9 cellular contexts compared by ENCODE assay signal in the genomic region with DNA sequence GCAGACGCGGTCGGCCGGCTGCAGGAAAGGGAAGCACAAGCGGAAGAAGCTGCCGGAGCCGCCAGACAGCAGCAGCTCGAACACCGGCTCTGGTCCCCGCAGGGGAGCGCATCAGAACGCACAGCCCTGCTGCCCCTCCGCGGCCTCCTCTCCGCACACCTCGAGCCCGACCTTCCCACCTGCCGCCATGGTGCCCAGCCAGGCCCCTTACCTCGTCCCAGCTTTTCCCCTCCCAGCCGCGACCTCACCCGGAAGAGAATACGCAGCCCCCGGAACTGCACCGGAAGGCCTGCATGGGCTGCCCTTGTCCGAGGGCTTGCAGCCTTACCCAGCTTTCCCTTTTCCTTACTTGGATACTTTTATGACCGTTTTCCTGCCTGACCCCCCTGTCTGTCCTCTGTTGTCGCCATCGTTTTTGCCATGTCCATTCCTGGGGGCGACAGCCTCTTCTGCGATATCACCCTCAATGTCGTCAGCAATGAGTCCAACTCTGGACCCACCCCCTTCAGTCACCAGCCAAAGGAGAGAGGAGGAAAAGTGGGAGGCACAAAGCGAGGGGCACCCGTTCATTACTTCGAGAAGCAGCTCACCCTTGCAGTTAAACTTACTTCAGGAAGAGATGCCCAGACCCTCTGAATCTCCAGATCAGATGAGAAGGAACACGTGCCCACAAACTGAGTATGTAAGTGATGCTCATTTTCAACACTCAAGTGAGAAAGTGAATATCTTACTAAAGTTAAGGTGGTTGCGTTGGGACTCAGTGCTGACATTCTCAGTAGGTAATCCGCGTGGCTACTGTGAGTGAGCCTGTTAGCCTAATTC. TPM values are rescaled to one million over a fixed set of nuclear protein-coding genes. Genes with fewer than 3 reads are reported as not detected.
DNase-seq lines count a peak whose midpoint lies in the region; ATAC-seq and TF ChIP-seq lines count a peak whose summit lies in the region.
"Had no signal": no experiment of that assay in that cellular context is flagged by ENCODE, and none has a peak within 500 bp of the region (broad histone marks: within the 10 kb centered on the region; RNA-seq: fewer than 3 reads in every experiment).

No MANE protein-coding gene starts in this region.

- no peak overlapping the region for H2BK5ac ChIP-seq in mesendoderm (ENCODE audit: low read length)

- H3K27ac ChIP-seq in spleen (peak overlapping the region in 5 of 8 donors; percentile 26 to 87 (median 63)), mesendoderm (ENCODE audit: low read depth, low read length) (no peak overlapping the region)
- H3K27ac ChIP-seq: HL-60 had no signal

- no peak overlapping the region for H3K4ac ChIP-seq in mesendoderm (ENCODE audit: low read depth, low read length)

- H3K4me1 Mint-ChIP-seq in activated B cell treated with CpG ODN at 0.5 μM for 24 hours: peaks cover 18% of the 10 kb centered on the region
- H3K4me1 Mint-ChIP-seq in central memory CD8-positive, alpha-beta T cell: peaks cover 6% of the 10 kb centered on the region

- intact Hi-C loops in activated B cell treated with CpG ODN at 0.5 μM for 24 hours (cut with micrococcal nuclease): no loop called here
- intact Hi-C loops in spleen (cut with DNase I; ENCODE audit: low total_unique reads): no loop called here

- no peak overlapping the region for H3K4me2 ChIP-seq in mesendoderm (ENCODE audit: low read length)

- H3K4me3 Mint-ChIP-seq in activated B cell treated with CpG ODN at 0.5 μM for 24 hours: peak overlapping the region; percentile 83
- H3K4me3 Mint-ChIP-seq in central memory CD8-positive, alpha-beta T cell: peak overlapping the region; percentile 90

- no peak overlapping the region for H3K18ac ChIP-seq in mesendoderm (ENCODE audit: low read length)

- H2BK15ac ChIP-seq in mesendoderm (replicated peaks; ENCODE audit: low read depth): no peak overlapping the region

- POLR2A ChIA-PET in activated B cell treated with CpG ODN at 0.5 μM for 24 hours (lab: Charles Lee): no interaction called here

- H3K27me3 ChIP-seq in spleen (replicated peaks in 1 of 7) (no peaks in the 10 kb centered on the region), mesendoderm (ENCODE audit: insufficient read depth, low read length, poor library complexity) (no peaks in the 10 kb centered on the region)

- H3K9me3 ChIP-seq in spleen: no peaks in the 10 kb centered on the region

- H3K23ac ChIP-seq in mesendoderm (ENCODE audit: low read length): no peak overlapping the region

- CTCF ChIA-PET in activated B cell treated with CpG ODN at 0.5 μM for 24 hours (lab: Charles Lee): no interaction called here

- peaks cover 0 to 35% (median 16%) of the 10 kb centered on the region in 6 donors for H3K36me3 ChIP-seq in spleen
- H3K36me3 ChIP-seq in mesendoderm (ENCODE audit: control insufficient read depth, insufficient read depth, low read length): no peaks in the 10 kb centered on the region

- DNase-seq in GF-D8 (lab: John Stamatoyannopoulos, UW) (peak; percentile 6), activated B cell treated with CpG ODN at 0.5 μM for 24 hours (no peak), spleen (no peak), mesendoderm (no peak), kidney tubule cell (ENCODE audit: low spot score) (no peak)
- DNase-seq in central memory CD8-positive, alpha-beta T cell (ENCODE audit: low spot score in 2 of 2): peak; percentile 15 to 22

- no peak overlapping the region for H4K5ac ChIP-seq in mesendoderm (ENCODE audit: low read length)

- no peaks in the 10 kb centered on the region for H3K27me3 Mint-ChIP-seq in activated B cell treated with CpG ODN at 0.5 μM for 24 hours
- H3K27me3 Mint-ChIP-seq in central memory CD8-positive, alpha-beta T cell: no peaks in the 10 kb centered on the region

- H3K9me3 Mint-ChIP-seq in activated B cell treated with CpG ODN at 0.5 μM for 24 hours: no peaks in the 10 kb centered on the region
- H3K9me3 Mint-ChIP-seq in central memory CD8-positive, alpha-beta T cell: no peaks in the 10 kb centered on the region

- TF ChIP-seq CTCF in activated B cell treated with CpG ODN at 0.5 μM for 24 hours (IDR thresholded peaks at IDR 0.05) (no peak), spleen (IDR thresholded peaks at IDR 0.05 in 8 of 11, conservative IDR thresholded peaks at IDR 0.05 in 3 of 11) (no peak)

- no peak overlapping the region for H4K8ac ChIP-seq in mesendoderm (ENCODE audit: low read depth, low read length)

- 80 to 84% (median 83%) methylated on average over 39 of the region's 39 CpGs for WGBS in spleen, 5 donors
- no CpG with 5 or more reads among the region's 39 CpGs for WGBS in mesendoderm (ENCODE audit: extremely low coverage, insufficient coverage, low lambda C conversion rate)

- no peak overlapping the region for H2BK120ac ChIP-seq in mesendoderm (ENCODE audit: low read depth, low read length)

- H3K56ac ChIP-seq in mesendoderm (ENCODE audit: low read length): no peak overlapping the region

- peaks cover 0 to 24% (median 7%) of the 10 kb centered on the region in 6 donors for H3K4me1 ChIP-seq in spleen
- H3K4me1 ChIP-seq in mesendoderm (ENCODE audit: control insufficient read depth, low read depth, low read length): no peaks in the 10 kb centered on the region

- H3K27ac Mint-ChIP-seq in activated B cell treated with CpG ODN at 0.5 μM for 24 hours: peak overlapping the region; percentile 63
- H3K27ac Mint-ChIP-seq in central memory CD8-positive, alpha-beta T cell (ENCODE audit: low read depth): peak overlapping the region; percentile 97

- H2AK5ac ChIP-seq in mesendoderm (ENCODE audit: low read length): no peak overlapping the region

- H3K9ac ChIP-seq in mesendoderm (ENCODE audit: low read length): no peak overlapping the region

- no peak for TF ChIP-seq POLR2A in spleen (IDR thresholded peaks at IDR 0.05)

- peak overlapping the region in 6 of 8 donors; percentile 7 to 64 (median 37) for H3K4me3 ChIP-seq in spleen
- no peak overlapping the region for H3K4me3 ChIP-seq in mesendoderm (ENCODE audit: low read length)

- ATAC-seq in activated B cell treated with CpG ODN at 0.5 μM for 24 hours (ENCODE audit: low read depth) (peak; percentile 14), HG03045 (IDR thresholded peaks at IDR 0.05; ENCODE audit: unreplicated experiment) (no peak), SK-N-SH treated with all-trans-retinoic acid at 6 μM for 48 hours (no peak)
- ATAC-seq in central memory CD8-positive, alpha-beta T cell (replicated peaks; ENCODE audit: extremely low read depth, poor library complexity, severe bottlenecking): peak; percentile 32

- no peaks in the 10 kb centered on the region for H3K79me2 ChIP-seq in mesendoderm (ENCODE audit: control insufficient read depth, insufficient read depth, low read length)

- peaks cover 16% of the 10 kb centered on the region for H3K36me3 Mint-ChIP-seq in activated B cell treated with CpG ODN at 0.5 μM for 24 hours (ENCODE audit: low read depth)
- peaks cover 10% of the 10 kb centered on the region for H3K36me3 Mint-ChIP-seq in central memory CD8-positive, alpha-beta T cell (ENCODE audit: insufficient read depth)

- H3K79me1 ChIP-seq in mesendoderm (ENCODE audit: low read length): no peaks in the 10 kb centered on the region

TF ChIP-seq in SK-N-SH treated with all-trans-retinoic acid at 6 μM for 48 hours, 23 proteins besides CTCF, POLR2A, EP300 and RAD21:
- TF ChIP-seq ZC3H10 (CRISPR knock-in tag; IDR thresholded peaks at IDR 0.05) (no peak), TOX (CRISPR knock-in tag; IDR thresholded peaks at IDR 0.05; ENCODE audit: borderline replicate concordance) (no peak), GLIS3 (CRISPR knock-in tag; IDR thresholded peaks at IDR 0.05) (no peak), ZNF8 (CRISPR knock-in tag; IDR thresholded peaks at IDR 0.05) (no peak)
- TF ChIP-seq, protein P1, sequence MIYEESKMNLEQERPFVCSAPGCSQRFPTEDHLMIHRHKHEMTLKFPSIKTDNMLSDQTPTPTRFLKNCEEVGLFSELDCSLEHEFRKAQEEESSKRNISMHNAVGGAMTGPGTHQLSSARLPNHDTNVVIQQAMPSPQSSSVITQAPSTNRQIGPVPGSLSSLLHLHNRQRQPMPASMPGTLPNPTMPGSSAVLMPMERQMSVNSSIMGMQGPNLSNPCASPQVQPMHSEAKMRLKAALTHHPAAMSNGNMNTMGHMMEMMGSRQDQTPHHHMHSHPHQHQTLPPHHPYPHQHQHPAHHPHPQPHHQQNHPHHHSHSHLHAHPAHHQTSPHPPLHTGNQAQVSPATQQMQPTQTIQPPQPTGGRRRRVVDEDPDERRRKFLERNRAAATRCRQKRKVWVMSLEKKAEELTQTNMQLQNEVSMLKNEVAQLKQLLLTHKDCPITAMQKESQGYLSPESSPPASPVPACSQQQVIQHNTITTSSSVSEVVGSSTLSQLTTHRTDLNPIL (CRISPR knock-in tag; IDR thresholded peaks at IDR 0.05; ENCODE audit: low read depth): no peak

RNA-seq across cellular contexts. Expression of a gene that starts 25.5 kb away (rescaled TPM):
- total RNA-seq in activated B cell treated with CpG ODN at 0.5 μM for 24 hours: 4.1 and 5.9 TPM in 2 replicates
- 1 to 10 TPM in 1 of 7 donors, under 1 TPM in 3, not detected in 3; 0.63 to 3.9 (median 0.78) TPM for total RNA-seq in spleen
- 1 to 10 TPM in 1 of 3 donors, under 1 TPM in 2; 0.45 to 5.3 (median 0.71) TPM for polyA plus RNA-seq in spleen
- polyA plus RNA-seq in mesendoderm (2013, experiment 1 of 2): 0.07 TPM
- 0.21 TPM for polyA plus RNA-seq in mesendoderm (2013, experiment 2 of 2)

RNA-seq across cellular contexts. Expression of a gene that starts 43.3 kb away (rescaled TPM):
- total RNA-seq in activated B cell treated with CpG ODN at 0.5 μM for 24 hours (2.7 and 3.3 TPM in 2 replicates), spleen (10 to 100 TPM in 5 of 7 donors, 1 to 10 TPM in 2; 7.7 to 17.5 (median 14.1) TPM)
- 1 to 10 TPM; 1.7 to 3.5 (median 3.2) TPM for polyA plus RNA-seq in spleen
- polyA plus RNA-seq in mesendoderm (2013, experiment 1 of 2): 2.6 TPM
- 2.6 TPM for polyA plus RNA-seq in mesendoderm (2013, experiment 2 of 2)

RNA-seq across cellular contexts. Expression of a gene that starts 56.2 kb away (rescaled TPM):
- total RNA-seq in activated B cell treated with CpG ODN at 0.5 μM for 24 hours: 20.7 and 31.8 TPM in 2 replicates
- total RNA-seq in spleen: 100 to 1,000 TPM in 3 of 7 donors, 10 to 100 TPM in 4; 71.5 to 181 (median 90.6) TPM
- polyA plus RNA-seq in spleen: 10 to 100 TPM; 29.9 to 52.1 (median 31.1) TPM
- polyA plus RNA-seq in mesendoderm (2013, experiment 1 of 2): 44.8 TPM
- 44.3 TPM for polyA plus RNA-seq in mesendoderm (2013, experiment 2 of 2)

Comparison
In these comparisons a context has a peak if more than half of its experiments do, and no peak if none do; other contexts are left out.
1. DNase-seq: peak in GF-D8 (single experiment) and central memory CD8-positive, alpha-beta T cell (2 of 2); none in activated B cell treated with CpG ODN at 0.5 μM for 24 hours (single experiment), spleen (single experiment), mesendoderm (single experiment) and kidney tubule cell (single experiment).
2. ATAC-seq: peak in activated B cell treated with CpG ODN at 0.5 μM for 24 hours (single experiment) and central memory CD8-positive, alpha-beta T cell (single experiment); none in HG03045 (single experiment) and SK-N-SH treated with all-trans-retinoic acid at 6 μM for 48 hours (single experiment).